1 cellular context compared by ENCODE assay signal in the genomic region with DNA sequence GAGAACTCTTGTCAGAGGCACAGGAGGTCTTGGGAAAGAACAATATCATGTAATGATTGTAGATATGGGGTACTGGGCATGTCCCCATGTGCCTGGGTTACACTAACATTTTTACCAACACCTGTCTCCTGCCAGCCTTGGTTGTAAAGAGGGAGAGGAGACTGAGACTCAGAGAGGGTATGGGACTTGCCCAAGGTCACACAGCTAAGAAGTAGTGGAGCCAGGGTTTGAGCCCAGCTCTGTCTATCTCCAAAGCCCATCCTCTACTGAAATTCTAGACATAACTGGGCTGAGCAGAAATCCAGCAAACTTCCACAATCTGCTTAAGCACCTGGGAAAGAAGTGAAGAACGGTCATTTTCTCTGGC.
TF ChIP-seq lines count a peak whose summit lies in the region.

No MANE protein-coding gene starts in this region.

TF ChIP-seq in GM23338, 12 proteins besides CTCF, POLR2A, EP300 and RAD21 (continued from another document):
- TF ChIP-seq, protein P1, sequence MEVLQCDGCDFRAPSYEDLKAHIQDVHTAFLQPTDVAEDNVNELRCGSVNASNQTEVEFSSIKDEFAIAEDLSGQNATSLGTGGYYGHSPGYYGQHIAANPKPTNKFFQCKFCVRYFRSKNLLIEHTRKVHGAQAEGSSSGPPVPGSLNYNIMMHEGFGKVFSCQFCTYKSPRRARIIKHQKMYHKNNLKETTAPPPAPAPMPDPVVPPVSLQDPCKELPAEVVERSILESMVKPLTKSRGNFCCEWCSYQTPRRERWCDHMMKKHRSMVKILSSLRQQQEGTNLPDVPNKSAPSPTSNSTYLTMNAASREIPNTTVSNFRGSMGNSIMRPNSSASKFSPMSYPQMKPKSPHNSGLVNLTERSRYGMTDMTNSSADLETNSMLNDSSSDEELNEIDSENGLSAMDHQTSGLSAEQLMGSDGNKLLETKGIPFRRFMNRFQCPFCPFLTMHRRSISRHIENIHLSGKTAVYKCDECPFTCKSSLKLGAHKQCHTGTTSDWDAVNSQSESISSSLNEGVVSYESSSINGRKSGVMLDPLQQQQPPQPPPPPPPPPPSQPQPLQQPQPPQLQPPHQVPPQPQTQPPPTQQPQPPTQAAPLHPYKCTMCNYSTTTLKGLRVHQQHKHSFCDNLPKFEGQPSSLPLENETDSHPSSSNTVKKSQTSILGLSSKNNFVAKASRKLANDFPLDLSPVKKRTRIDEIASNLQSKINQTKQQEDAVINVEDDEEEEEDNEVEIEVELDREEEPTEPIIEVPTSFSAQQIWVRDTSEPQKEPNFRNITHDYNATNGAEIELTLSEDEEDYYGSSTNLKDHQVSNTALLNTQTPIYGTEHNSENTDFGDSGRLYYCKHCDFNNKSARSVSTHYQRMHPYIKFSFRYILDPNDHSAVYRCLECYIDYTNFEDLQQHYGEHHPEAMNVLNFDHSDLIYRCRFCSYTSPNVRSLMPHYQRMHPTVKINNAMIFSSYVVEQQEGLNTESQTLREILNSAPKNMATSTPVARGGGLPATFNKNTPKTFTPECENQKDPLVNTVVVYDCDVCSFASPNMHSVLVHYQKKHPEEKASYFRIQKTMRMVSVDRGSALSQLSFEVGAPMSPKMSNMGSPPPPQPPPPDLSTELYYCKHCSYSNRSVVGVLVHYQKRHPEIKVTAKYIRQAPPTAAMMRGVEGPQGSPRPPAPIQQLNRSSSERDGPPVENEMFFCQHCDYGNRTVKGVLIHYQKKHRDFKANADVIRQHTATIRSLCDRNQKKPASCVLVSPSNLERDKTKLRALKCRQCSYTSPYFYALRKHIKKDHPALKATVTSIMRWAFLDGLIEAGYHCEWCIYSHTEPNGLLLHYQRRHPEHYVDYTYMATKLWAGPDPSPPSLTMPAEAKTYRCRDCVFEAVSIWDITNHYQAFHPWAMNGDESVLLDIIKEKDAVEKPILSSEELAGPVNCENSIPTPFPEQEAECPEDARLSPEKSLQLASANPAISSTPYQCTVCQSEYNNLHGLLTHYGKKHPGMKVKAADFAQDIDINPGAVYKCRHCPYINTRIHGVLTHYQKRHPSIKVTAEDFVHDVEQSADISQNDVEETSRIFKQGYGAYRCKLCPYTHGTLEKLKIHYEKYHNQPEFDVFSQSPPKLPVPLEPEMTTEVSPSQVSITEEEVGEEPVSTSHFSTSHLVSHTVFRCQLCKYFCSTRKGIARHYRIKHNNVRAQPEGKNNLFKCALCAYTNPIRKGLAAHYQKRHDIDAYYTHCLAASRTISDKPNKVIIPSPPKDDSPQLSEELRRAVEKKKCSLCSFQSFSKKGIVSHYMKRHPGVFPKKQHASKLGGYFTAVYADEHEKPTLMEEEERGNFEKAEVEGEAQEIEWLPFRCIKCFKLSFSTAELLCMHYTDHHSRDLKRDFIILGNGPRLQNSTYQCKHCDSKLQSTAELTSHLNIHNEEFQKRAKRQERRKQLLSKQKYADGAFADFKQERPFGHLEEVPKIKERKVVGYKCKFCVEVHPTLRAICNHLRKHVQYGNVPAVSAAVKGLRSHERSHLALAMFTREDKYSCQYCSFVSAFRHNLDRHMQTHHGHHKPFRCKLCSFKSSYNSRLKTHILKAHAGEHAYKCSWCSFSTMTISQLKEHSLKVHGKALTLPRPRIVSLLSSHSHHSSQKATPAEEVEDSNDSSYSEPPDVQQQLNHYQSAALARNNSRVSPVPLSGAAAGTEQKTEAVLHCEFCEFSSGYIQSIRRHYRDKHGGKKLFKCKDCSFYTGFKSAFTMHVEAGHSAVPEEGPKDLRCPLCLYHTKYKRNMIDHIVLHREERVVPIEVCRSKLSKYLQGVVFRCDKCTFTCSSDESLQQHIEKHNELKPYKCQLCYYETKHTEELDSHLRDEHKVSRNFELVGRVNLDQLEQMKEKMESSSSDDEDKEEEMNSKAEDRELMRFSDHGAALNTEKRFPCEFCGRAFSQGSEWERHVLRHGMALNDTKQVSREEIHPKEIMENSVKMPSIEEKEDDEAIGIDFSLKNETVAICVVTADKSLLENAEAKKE (CRISPR knock-in tag; IDR thresholded peaks at IDR 0.05) = no peak
- TF ChIP-seq ZNF331 (CRISPR knock-in tag; IDR thresholded peaks at IDR 0.05; ENCODE audit: low read depth) = no peak
- TF ChIP-seq, protein P2, sequence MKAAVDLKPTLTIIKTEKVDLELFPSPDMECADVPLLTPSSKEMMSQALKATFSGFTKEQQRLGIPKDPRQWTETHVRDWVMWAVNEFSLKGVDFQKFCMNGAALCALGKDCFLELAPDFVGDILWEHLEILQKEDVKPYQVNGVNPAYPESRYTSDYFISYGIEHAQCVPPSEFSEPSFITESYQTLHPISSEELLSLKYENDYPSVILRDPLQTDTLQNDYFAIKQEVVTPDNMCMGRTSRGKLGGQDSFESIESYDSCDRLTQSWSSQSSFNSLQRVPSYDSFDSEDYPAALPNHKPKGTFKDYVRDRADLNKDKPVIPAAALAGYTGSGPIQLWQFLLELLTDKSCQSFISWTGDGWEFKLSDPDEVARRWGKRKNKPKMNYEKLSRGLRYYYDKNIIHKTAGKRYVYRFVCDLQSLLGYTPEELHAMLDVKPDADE (IDR thresholded peaks at IDR 0.05) = no peak
- no peak for TF ChIP-seq NANOG (IDR thresholded peaks at IDR 0.05; ENCODE audit: borderline replicate concordance)
- no peak for TF ChIP-seq STAT1 (IDR thresholded peaks at IDR 0.05; ENCODE audit: unreplicated experiment)
TF ChIP-seq in GM23338: peak in this region for 0.
